Comparison of ENCODE assay signal across 7 cellular contexts in genomic region chr19:36309759-36310158, GRCh38.
DNase-seq lines count a peak whose midpoint lies in the region; ATAC-seq and TF ChIP-seq lines count a peak whose summit lies in the region.
"Not testable (repeated sequence)": the region's sequence is repeated elsewhere in the genome, so short reads cannot be mapped to it uniquely, and the experiment has no call there.

No MANE protein-coding gene starts in this region.

- H3K4me3 Mint-ChIP-seq in CD8-positive, alpha-beta T cell: peak overlapping the region; percentile 49
- H3K4me3 Mint-ChIP-seq in activated CD4-positive, alpha-beta T cell treated with anti-CD3 and anti-CD28 coated beads, Interleukin-2, amount 10 ng/mL, durations not matched to agents 24 days and 14 days: peak overlapping the region; percentile 15
- H3K4me3 Mint-ChIP-seq in activated naive CD4-positive, alpha-beta T cell treated with anti-CD3 and anti-CD28 coated beads, Interleukin-2, amount 50 U/mL, for 24 hours: peak overlapping the region; percentile 26
- H3K4me3 Mint-ChIP-seq in memory B cell: peak overlapping the region; percentile 29

- not testable (repeated sequence) for H3K36me3 Mint-ChIP-seq in CD8-positive, alpha-beta T cell; activated CD4-positive, alpha-beta T cell treated with anti-CD3 and anti-CD28 coated beads, Interleukin-2, amount 10 ng/mL, durations not matched to agents 24 days and 14 days (ENCODE audit: low read depth); activated naive CD4-positive, alpha-beta T cell treated with anti-CD3 and anti-CD28 coated beads, Interleukin-2, amount 50 U/mL, for 24 hours; memory B cell

- not testable (repeated sequence) for H3K4me1 ChIP-seq in CD8-positive, alpha-beta T cell (ENCODE audit: insufficient read depth, low read length); breast epithelium; heart left ventricle; suprapubic skin

- TF ChIP-seq EP300 in suprapubic skin (IDR thresholded peaks at IDR 0.05): not testable (repeated sequence)

- not testable (repeated sequence) for H3K27ac ChIP-seq in CD8-positive, alpha-beta T cell (ENCODE audit: low read depth, low read length); breast epithelium; heart left ventricle; suprapubic skin

- TF ChIP-seq CTCF in CD8-positive, alpha-beta T cell (IDR thresholded peaks at IDR 0.05); breast epithelium (IDR thresholded peaks at IDR 0.05); heart left ventricle (IDR thresholded peaks at IDR 0.05); suprapubic skin (IDR thresholded peaks at IDR 0.05): not testable (repeated sequence)

- not testable (repeated sequence) for H3K4me3 ChIP-seq in CD8-positive, alpha-beta T cell (ENCODE audit: low read depth, low read length)
- H3K4me3 ChIP-seq in breast epithelium: peak overlapping the region in 2 of 3 donors; percentile 25 to 59
- H3K4me3 ChIP-seq in heart left ventricle: peak overlapping the region in 9 of 12 donors; percentile 29 to 54 (median 44)
- H3K4me3 ChIP-seq in suprapubic skin: peak overlapping the region; percentile 22

- CTCF ChIA-PET in CD8-positive, alpha-beta T cell (lab: Charles Lee): not testable (repeated sequence)

- 50 to 92% (median 71%) methylated on average over 4 to 23 of the region's 23 CpGs for WGBS in heart left ventricle, 4 donors
- 79% methylated on average over 6 of the region's 23 CpGs for WGBS in suprapubic skin

- not testable (repeated sequence) for H3K9me3 ChIP-seq in CD8-positive, alpha-beta T cell (ENCODE audit: low read length); breast epithelium; heart left ventricle; suprapubic skin

- ATAC-seq in CD8-positive, alpha-beta T cell; heart left ventricle; memory B cell (ENCODE audit: low read depth): not testable (repeated sequence)

- not testable (repeated sequence) for DNase-seq in CD8-positive, alpha-beta T cell; activated CD4-positive, alpha-beta T cell treated with anti-CD3 and anti-CD28 coated beads, Interleukin-2, amount 10 ng/mL, durations not matched to agents 24 days and 14 days; breast epithelium (ENCODE audit: low spot score in 2 of 2); heart left ventricle; memory B cell (ENCODE audit: low spot score in 2 of 2); suprapubic skin (ENCODE audit: low spot score in 2 of 2)

- not testable (repeated sequence) for H3K9me3 Mint-ChIP-seq in CD8-positive, alpha-beta T cell; activated CD4-positive, alpha-beta T cell treated with anti-CD3 and anti-CD28 coated beads, Interleukin-2, amount 10 ng/mL, durations not matched to agents 24 days and 14 days; activated naive CD4-positive, alpha-beta T cell treated with anti-CD3 and anti-CD28 coated beads, Interleukin-2, amount 50 U/mL, for 24 hours; memory B cell

- not testable (repeated sequence) for H3K27ac Mint-ChIP-seq in CD8-positive, alpha-beta T cell; activated CD4-positive, alpha-beta T cell treated with anti-CD3 and anti-CD28 coated beads, Interleukin-2, amount 10 ng/mL, durations not matched to agents 24 days and 14 days; activated naive CD4-positive, alpha-beta T cell treated with anti-CD3 and anti-CD28 coated beads, Interleukin-2, amount 50 U/mL, for 24 hours; memory B cell

- TF ChIP-seq POLR2A in breast epithelium (IDR thresholded peaks at IDR 0.05); heart left ventricle (IDR thresholded peaks at IDR 0.05); suprapubic skin (IDR thresholded peaks at IDR 0.05): not testable (repeated sequence)

- not testable (repeated sequence) for H3K27me3 ChIP-seq in CD8-positive, alpha-beta T cell (ENCODE audit: insufficient read depth, low read length); breast epithelium; heart left ventricle; suprapubic skin

- H3K27me3 Mint-ChIP-seq in CD8-positive, alpha-beta T cell (ENCODE audit: low read depth); activated CD4-positive, alpha-beta T cell treated with anti-CD3 and anti-CD28 coated beads, Interleukin-2, amount 10 ng/mL, durations not matched to agents 24 days and 14 days; activated naive CD4-positive, alpha-beta T cell treated with anti-CD3 and anti-CD28 coated beads, Interleukin-2, amount 50 U/mL, for 24 hours; memory B cell: not testable (repeated sequence)

- not testable (repeated sequence) for H3K36me3 ChIP-seq in CD8-positive, alpha-beta T cell (ENCODE audit: insufficient read depth, low read length); breast epithelium; heart left ventricle; suprapubic skin

- H3K4me1 Mint-ChIP-seq in CD8-positive, alpha-beta T cell (ENCODE audit: low read depth); activated CD4-positive, alpha-beta T cell treated with anti-CD3 and anti-CD28 coated beads, Interleukin-2, amount 10 ng/mL, durations not matched to agents 24 days and 14 days; activated naive CD4-positive, alpha-beta T cell treated with anti-CD3 and anti-CD28 coated beads, Interleukin-2, amount 50 U/mL, for 24 hours; memory B cell: not testable (repeated sequence)

- POLR2A ChIA-PET in CD8-positive, alpha-beta T cell (lab: Charles Lee): not testable (repeated sequence)

- intact Hi-C loops in CD8-positive, alpha-beta T cell (cut with DNase I, micrococcal nuclease); activated CD4-positive, alpha-beta T cell treated with anti-CD3 and anti-CD28 coated beads, Interleukin-2, amount 10 ng/mL, durations not matched to agents 24 days and 14 days (cut with micrococcal nuclease); breast epithelium (cut with DNase I; ENCODE audit: low total_unique reads); heart left ventricle (cut with DNase I): not testable (repeated sequence)
